Comparison of ENCODE assay signal across 14 cellular contexts in the genomic region with DNA sequence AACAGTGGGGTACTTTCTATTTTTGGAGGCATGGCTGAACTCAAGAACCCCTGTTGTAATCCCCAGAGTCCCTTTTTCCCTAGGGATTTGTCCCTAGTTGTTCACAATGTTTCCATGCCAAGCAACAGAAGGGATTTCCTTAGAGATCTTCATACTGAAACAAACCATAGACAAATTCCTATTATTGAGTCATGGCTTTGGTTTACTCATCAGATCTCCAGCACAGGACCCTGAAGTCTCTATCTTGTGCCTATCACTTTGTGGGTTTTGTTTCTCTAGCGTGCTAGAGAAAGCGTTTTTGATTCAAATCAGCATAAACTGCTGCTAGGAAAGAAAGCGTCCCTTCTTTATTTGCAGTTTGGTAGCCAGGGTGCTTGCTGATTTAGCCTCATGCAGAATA.
DNase-seq lines count a peak whose midpoint lies in the region; ATAC-seq, FAIRE-seq and TF ChIP-seq lines count a peak whose summit lies in the region.
"Had no signal": no experiment of that assay in that cellular context is flagged by ENCODE, and none has a peak within 500 bp of the region (broad histone marks: within the 10 kb centered on the region; RNA-seq: fewer than 3 reads in every experiment).

No MANE protein-coding gene starts in this region.

- POLR2A ChIA-PET in AG04450 (lab: Yijun Ruan, JAX), result no interaction called here

- H3K27ac ChIP-seq in AG04450 (ENCODE audit: low read depth, low read length) (peak overlapping the region; percentile 77), mesodermal cell (ENCODE audit: low read depth, low read length, severe bottlenecking) (peak overlapping the region; percentile 83)
- H3K27ac ChIP-seq: RWPE1 had no signal

- H3K4me3 ChIP-seq in AG04450 (ENCODE audit: low read depth, low read length) (no peak overlapping the region), bronchial epithelial cell (ENCODE audit: low read depth, low read length) (no peak overlapping the region), mesodermal cell (ENCODE audit: extremely low read depth, insufficient read depth, low read length, poor library complexity, severe bottlenecking) (no peak overlapping the region)

- H3K9me3 ChIP-seq in AG04450 (ENCODE audit: control insufficient read depth, insufficient read depth, low read length) (peaks cover 10% of the 10 kb centered on the region), mesodermal cell (ENCODE audit: control insufficient read depth, low read length) (peaks cover 21% of the 10 kb centered on the region)

- H3K27me3 ChIP-seq in AG04450 (ENCODE audit: control insufficient read depth, insufficient read depth, low read length), result no peaks in the 10 kb centered on the region
- no peaks in the 10 kb centered on the region for H3K27me3 ChIP-seq in bronchial epithelial cell (ENCODE audit: control insufficient read depth, insufficient read depth, low read length)

- no peaks in the 10 kb centered on the region for H3K36me3 ChIP-seq in bronchial epithelial cell (ENCODE audit: control insufficient read depth, insufficient read depth, low read length)
- H3K36me3 ChIP-seq in mesodermal cell (ENCODE audit: control insufficient read depth, insufficient read depth, low read length), result no peaks in the 10 kb centered on the region

- 69 to 81% methylated on average over 2 of the region's 3 CpGs for WGBS in mesodermal cell (ENCODE audit: insufficient coverage in 2 of 2), 2 experiments

- ATAC-seq in GM18511 (IDR thresholded peaks at IDR 0.05; ENCODE audit: unreplicated experiment), result no peak

- TF ChIP-seq CTCF in AG04450 (IDR thresholded peaks at IDR 0.05; ENCODE audit: low read depth, low read length) (no peak), bronchial epithelial cell (IDR thresholded peaks at IDR 0.05; ENCODE audit: insufficient read depth, low read length, severe bottlenecking) (no peak)

- CTCF ChIA-PET in AG04450 (lab: Charles Lee), result no interaction called here

- no peak for DNase-seq in AG04450 (ENCODE audit: low read depth, low spot score)
- peak; percentile 70 for DNase-seq in HT1080 (ENCODE audit: low read depth)
- DNase-seq in bronchial epithelial cell (ENCODE audit: low read depth), result peak; percentile 46
- DNase-seq in SKM-1 treated with dmso at 0.1 percent for 144 hours (lab: John Stamatoyannopoulos, UW; ENCODE audit: unreplicated experiment), result no peak
- DNase-seq in activated naive CD4-positive, alpha-beta T cell treated with anti-CD3 and anti-CD28 coated beads, Interleukin-2, amount 50 U/mL, for 16 hours, result no peak
- DNase-seq in NCI-H524 treated with DMSO at 0.1 percent for 48 hours (lab: John Stamatoyannopoulos, UW), result no peak
- DNase-seq: effector CD8-positive, alpha-beta T cell; GF-D8; NCI-H1092 treated with DMSO at 0.1 percent for 48 hours; NCI-H524; small intestine had no signal

- peaks cover 30% of the 10 kb centered on the region for H3K4me1 ChIP-seq in mesodermal cell (ENCODE audit: control insufficient read depth, insufficient read depth, low read length, poor library complexity, severe bottlenecking)

- FAIRE-seq in bronchial epithelial cell (lab: Jason Lieb, UNC), result no peak
- FAIRE-seq: small intestine had no signal

Comparison
In these comparisons a context has a peak if more than half of its experiments do, and no peak if none do; other contexts are left out.
1. DNase-seq: peak in HT1080 (single experiment) and bronchial epithelial cell (single experiment); none in AG04450 (single experiment), SKM-1 treated with dmso at 0.1 percent for 144 hours (single experiment), activated naive CD4-positive, alpha-beta T cell treated with anti-CD3 and anti-CD28 coated beads, Interleukin-2, amount 50 U/mL, for 16 hours (single experiment) and NCI-H524 treated with DMSO at 0.1 percent for 48 hours (single experiment).